Comparison of ENCODE assay signal across 20 cellular contexts in genomic region chr21:39908265-39908923, GRCh38. TPM values are rescaled to one million over a fixed set of nuclear protein-coding genes. Genes with fewer than 3 reads are reported as not detected.
DNase-seq lines count a peak whose midpoint lies in the region; ATAC-seq and FAIRE-seq lines count a peak whose summit lies in the region.
"Had no signal": no experiment of that assay in that cellular context is flagged by ENCODE, and none has a peak within 500 bp of the region (broad histone marks: within the 10 kb centered on the region; RNA-seq: fewer than 3 reads in every experiment).

No MANE protein-coding gene starts in this region.

- H3K27ac Mint-ChIP-seq in stimulated activated memory B cell treated with anti-CD40 and anti-IgM and Interleukin-4, amounts not matched to agents 10 μg/mL and 1 μg/mL and 100 μg/mL, for 72 hours, result no peak overlapping the region

- no peak overlapping the region for H3K4me3 Mint-ChIP-seq in stimulated activated memory B cell treated with anti-CD40 and anti-IgM and Interleukin-4, amounts not matched to agents 10 μg/mL and 1 μg/mL and 100 μg/mL, for 72 hours

- DNase-seq in H7 (peak; percentile 73), RPMI8226 (peak; percentile 62), iPS-NIHi7 (ENCODE audit: extremely low spot score) (peak; percentile 56), NCI-H774 (lab: John Stamatoyannopoulos, UW) (no peak), RCC 7860 (ENCODE audit: low spot score) (no peak)
- DNase-seq: C1 segment of cervical spinal cord; COR-L47; DMS153; KG1; NCI-H1048; NCI-H1694; NCI-H2171; NK-92 treated with Interleukin-12 subunit alpha and Interleukin-12 subunit beta, amount 100 ng/mL, for 24 hours; OCI-M1 had no signal

- peaks cover 6% of the 10 kb centered on the region for H3K9me3 Mint-ChIP-seq in stimulated activated memory B cell treated with anti-CD40 and anti-IgM and Interleukin-4, amounts not matched to agents 10 μg/mL and 1 μg/mL and 100 μg/mL, for 72 hours

- H3K4me3 ChIP-seq in H7 (ENCODE audit: insufficient read depth, low read depth, low read length), result no peak overlapping the region
- H3K4me3 ChIP-seq: GM12878 had no signal

- ATAC-seq in stimulated activated memory B cell treated with anti-CD40 and anti-IgM and Interleukin-4, amounts not matched to agents 10 μg/mL and 1 μg/mL and 100 μg/mL, for 72 hours, result peak; percentile 31
- no peak for ATAC-seq in HG03097 (IDR thresholded peaks at IDR 0.05; ENCODE audit: low FRiP score, unreplicated experiment)
- ATAC-seq: GM12878, HCT116 had no signal

- no peaks in the 10 kb centered on the region for H3K36me3 Mint-ChIP-seq in stimulated activated memory B cell treated with anti-CD40 and anti-IgM and Interleukin-4, amounts not matched to agents 10 μg/mL and 1 μg/mL and 100 μg/mL, for 72 hours

- no peaks in the 10 kb centered on the region for H3K27me3 Mint-ChIP-seq in stimulated activated memory B cell treated with anti-CD40 and anti-IgM and Interleukin-4, amounts not matched to agents 10 μg/mL and 1 μg/mL and 100 μg/mL, for 72 hours

- no peak for FAIRE-seq in RCC 7860 (lab: Jason Lieb, UNC)
- FAIRE-seq: GM12878 had no signal

- no peaks in the 10 kb centered on the region for H3K36me3 ChIP-seq in H7 (replicated peaks; ENCODE audit: control insufficient read depth, insufficient read depth, low read length)

- H3K4me1 Mint-ChIP-seq in stimulated activated memory B cell treated with anti-CD40 and anti-IgM and Interleukin-4, amounts not matched to agents 10 μg/mL and 1 μg/mL and 100 μg/mL, for 72 hours, result no peaks in the 10 kb centered on the region

- no peaks in the 10 kb centered on the region for H3K27me3 ChIP-seq in H7 (ENCODE audit: control insufficient read depth, insufficient read depth, low read length)

RNA-seq across cellular contexts. Expression of gene PCP4, which starts 41.2 kb away (rescaled TPM):
- 0.24 TPM in 1 of 2 replicates, not detected in the other for total RNA-seq in H7 (2014; rRNA removed; shearing (Covaris generic))
- total RNA-seq: GM12878, M059J, NCI-H460 had no signal

Comparison
In these comparisons a context has a peak if more than half of its experiments do, and no peak if none do; other contexts are left out.
1. DNase-seq: peak in H7 (single experiment), RPMI8226 (single experiment) and iPS-NIHi7 (single experiment); none in NCI-H774 (single experiment) and RCC 7860 (single experiment).